ENCODE assay signal across 8 cellular contexts in the genomic region with DNA sequence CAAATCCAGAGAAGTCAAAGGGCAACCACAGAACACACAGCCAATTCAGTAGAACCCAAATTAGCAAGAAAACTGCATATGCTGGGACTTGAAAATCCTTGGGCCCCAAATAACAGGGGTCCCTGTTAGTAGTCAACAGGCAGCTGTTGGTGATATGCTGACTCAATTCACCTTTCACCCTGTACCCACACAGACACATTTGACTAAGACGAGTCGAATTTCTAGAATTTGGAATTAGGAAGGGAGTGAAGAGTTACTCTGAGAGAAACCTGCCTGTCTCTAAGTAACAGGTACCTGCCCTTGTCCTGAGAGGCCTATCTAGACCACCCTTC. TPM values are rescaled to one million over a fixed set of nuclear protein-coding genes. Genes with fewer than 3 reads are reported as not detected.
DNase-seq lines count a peak whose midpoint lies in the region; ATAC-seq and TF ChIP-seq lines count a peak whose summit lies in the region.

No MANE protein-coding gene starts in this region.

- H3K4me1 ChIP-seq in left ventricle myocardium inferior (peaks cover 51% of the 10 kb centered on the region), adrenal gland (replicated peaks in 1 of 2) (peaks cover 30 to 35% of the 10 kb centered on the region in 2 donors), mesendoderm (ENCODE audit: control insufficient read depth, low read depth, low read length) (peaks cover 14% of the 10 kb centered on the region), upper lobe of right lung (peaks cover 27% of the 10 kb centered on the region)

- no peak overlapping the region for H3K23ac ChIP-seq in mesendoderm (ENCODE audit: low read length)

- H3K4me3 ChIP-seq in left ventricle myocardium inferior, result peak overlapping the region; percentile 75
- peak overlapping the region in 1 of 4 donors; percentile 28 for H3K4me3 ChIP-seq in adrenal gland
- H3K4me3 ChIP-seq in mesendoderm (ENCODE audit: low read length), result no peak overlapping the region
- peak overlapping the region; percentile 28 for H3K4me3 ChIP-seq in upper lobe of right lung

- H2AK5ac ChIP-seq in mesendoderm (ENCODE audit: low read length), result peak overlapping the region; percentile 10

- H3K36me3 ChIP-seq in left ventricle myocardium inferior (peaks cover 24% of the 10 kb centered on the region), adrenal gland (replicated peaks in 1 of 2) (peaks cover 0 to under 1% of the 10 kb centered on the region in 2 donors), mesendoderm (ENCODE audit: control insufficient read depth, insufficient read depth, low read length) (peaks cover 18% of the 10 kb centered on the region), upper lobe of right lung (peaks cover 3% of the 10 kb centered on the region)

- H4K5ac ChIP-seq in mesendoderm (ENCODE audit: low read length), result peak overlapping the region; percentile 73

- H3K4ac ChIP-seq in mesendoderm (ENCODE audit: low read depth, low read length), result no peak overlapping the region

- H3K18ac ChIP-seq in mesendoderm (ENCODE audit: low read length), result no peak overlapping the region

- H3K27me3 ChIP-seq in left ventricle myocardium inferior (ENCODE audit: low read depth), result no peaks in the 10 kb centered on the region
- no peaks in the 10 kb centered on the region for H3K27me3 ChIP-seq in adrenal gland
- no peaks in the 10 kb centered on the region for H3K27me3 ChIP-seq in mesendoderm (ENCODE audit: insufficient read depth, low read length, poor library complexity)
- H3K27me3 ChIP-seq in upper lobe of right lung, result no peaks in the 10 kb centered on the region

- H3K9me3 ChIP-seq in left ventricle myocardium inferior (replicated peaks) (no peaks in the 10 kb centered on the region), adrenal gland (replicated peaks in 1 of 3) (no peaks in the 10 kb centered on the region), upper lobe of right lung (no peaks in the 10 kb centered on the region)

- H3K27ac ChIP-seq in left ventricle myocardium inferior (replicated peaks) (peak overlapping the region; percentile 97), adrenal gland (peak overlapping the region in 4 of 5 donors; percentile 54 to 100 (median 82)), mesendoderm (ENCODE audit: low read depth, low read length) (no peak overlapping the region), upper lobe of right lung (peak overlapping the region; percentile 48)

- no peak overlapping the region for H3K4me2 ChIP-seq in mesendoderm (ENCODE audit: low read length)

- H3K9ac ChIP-seq in mesendoderm (ENCODE audit: low read length), result peak overlapping the region; percentile 40

- H2BK5ac ChIP-seq in mesendoderm (ENCODE audit: low read length), result no peak overlapping the region

- peak overlapping the region; percentile 61 for H3K56ac ChIP-seq in mesendoderm (ENCODE audit: low read length)

- H3K79me1 ChIP-seq in mesendoderm (ENCODE audit: low read length), result peaks cover 13% of the 10 kb centered on the region

- intact Hi-C loops in left ventricle myocardium inferior (cut with micrococcal nuclease), result no loop called here
- intact Hi-C loops in cardiac septum (cut with DNase I), result loop anchor here (5.0 to 10.0 kb wide), 2 partner anchors 81 to 532 kb away; a partner anchor contains a TSS
- intact Hi-C loops in adrenal gland (cut with DNase I), result no loop called here
- intact Hi-C loops in upper lobe of right lung (cut with DNase I), result no loop called here

- H4K8ac ChIP-seq in mesendoderm (ENCODE audit: low read depth, low read length), result no peak overlapping the region

- DNase-seq in left ventricle myocardium inferior (no peak), cardiac septum (ENCODE audit: low spot score) (no peak), adrenal gland (no peak), mesendoderm (no peak), upper lobe of right lung (no peak), GF-D8 (lab: John Stamatoyannopoulos, UW) (no peak)

- WGBS in adrenal gland, 4 donors, result 88 to 100% (median 95%) methylated on average over 2 of the region's 2 CpGs
- WGBS in mesendoderm (ENCODE audit: extremely low coverage, insufficient coverage, low lambda C conversion rate), result no CpG with 5 or more reads among the region's 2 CpGs

- no peak overlapping the region for H2BK120ac ChIP-seq in mesendoderm (ENCODE audit: low read depth, low read length)

- ATAC-seq in upper lobe of right lung, result no peak
- no peak for ATAC-seq in HG03097 (IDR thresholded peaks at IDR 0.05; ENCODE audit: low FRiP score, unreplicated experiment)
- ATAC-seq in GM21390 (IDR thresholded peaks at IDR 0.05; ENCODE audit: unreplicated experiment), result no peak

- peaks cover 51% of the 10 kb centered on the region for H3K79me2 ChIP-seq in mesendoderm (ENCODE audit: control insufficient read depth, insufficient read depth, low read length)

- TF ChIP-seq CTCF in left ventricle myocardium inferior (IDR thresholded peaks at IDR 0.05; ENCODE audit: borderline replicate concordance) (no peak), adrenal gland (IDR thresholded peaks at IDR 0.05) (no peak), upper lobe of right lung (IDR thresholded peaks at IDR 0.05) (no peak)

- TF ChIP-seq POLR2A in adrenal gland (IDR thresholded peaks at IDR 0.05), result no peak

- H2BK15ac ChIP-seq in mesendoderm (replicated peaks; ENCODE audit: low read depth), result no peak overlapping the region

RNA-seq across cellular contexts. Expression of a gene that starts 0.8 kb away (rescaled TPM):
- total RNA-seq in left ventricle myocardium inferior (253 TPM), cardiac septum (309 TPM), adrenal gland (100 to 1,000 TPM; 193 to 398 (median 251) TPM), upper lobe of right lung (185 TPM)
- 100 to 1,000 TPM in 1 of 3 donors, 10 to 100 TPM in 2; 65.1 to 393 (median 73.9) TPM for polyA plus RNA-seq in adrenal gland
- polyA plus RNA-seq in mesendoderm (2013, experiment 1 of 2), result 163 TPM
- 162 TPM for polyA plus RNA-seq in mesendoderm (2013, experiment 2 of 2)

RNA-seq across cellular contexts. Expression of a gene that starts 6.5 kb away (rescaled TPM):
- total RNA-seq in left ventricle myocardium inferior (5.6 TPM), cardiac septum (5.6 TPM), adrenal gland (10 to 100 TPM in 6 of 8 donors, 1 to 10 TPM in 2; 7.6 to 28.2 (median 12.1) TPM), upper lobe of right lung (9.4 TPM)
- polyA plus RNA-seq in adrenal gland, result 10 to 100 TPM in 2 of 3 donors, 1 to 10 TPM in 1; 5.5 to 31.2 (median 26.5) TPM
- 49.3 TPM for polyA plus RNA-seq in mesendoderm (2013, experiment 1 of 2)
- 50.2 TPM for polyA plus RNA-seq in mesendoderm (2013, experiment 2 of 2)

RNA-seq across cellular contexts. Expression of a gene that starts 23.1 kb away (rescaled TPM):
- total RNA-seq in left ventricle myocardium inferior (9.4 TPM), cardiac septum (9.3 TPM), adrenal gland (10 to 100 TPM; 21.3 to 37.4 (median 32.4) TPM), upper lobe of right lung (25.2 TPM)
- 10 to 100 TPM; 24.4 to 28.4 (median 24.9) TPM for polyA plus RNA-seq in adrenal gland
- polyA plus RNA-seq in mesendoderm (2013, experiment 1 of 2), result 10.3 TPM
- 10.0 TPM for polyA plus RNA-seq in mesendoderm (2013, experiment 2 of 2)

RNA-seq across cellular contexts. Expression of a gene that starts 29.7 kb away (rescaled TPM):
- total RNA-seq in left ventricle myocardium inferior, result 132 TPM
- total RNA-seq in cardiac septum, result 95.2 TPM
- total RNA-seq in adrenal gland, result 100 to 1,000 TPM; 132 to 159 (median 142) TPM
- 100 to 1,000 TPM in 1 of 3 donors, 10 to 100 TPM in 2; 47.9 to 105 (median 69.2) TPM for polyA plus RNA-seq in adrenal gland
- 156 TPM for polyA plus RNA-seq in mesendoderm (2013, experiment 1 of 2)
- polyA plus RNA-seq in mesendoderm (2013, experiment 2 of 2), result 157 TPM
- 59.4 TPM for total RNA-seq in upper lobe of right lung

RNA-seq across cellular contexts. Expression of a gene that starts 42.4 kb away (rescaled TPM):
- total RNA-seq in left ventricle myocardium inferior (17.0 TPM), cardiac septum (20.0 TPM), adrenal gland (10 to 100 TPM; 12.1 to 20.4 (median 16.4) TPM), upper lobe of right lung (20.3 TPM)
- polyA plus RNA-seq in adrenal gland, result 10 to 100 TPM; 18.3 to 51.2 (median 25.3) TPM
- polyA plus RNA-seq in mesendoderm (2013, experiment 1 of 2), result 6.3 TPM
- polyA plus RNA-seq in mesendoderm (2013, experiment 2 of 2), result 6.4 TPM
